Comparison of ENCODE assay signal across 11 cellular contexts in genomic region chr2:23541453-23542334, GRCh38.
DNase-seq lines count a peak whose midpoint lies in the region; ATAC-seq and TF ChIP-seq lines count a peak whose summit lies in the region.
"Had no signal": no experiment of that assay in that cellular context is flagged by ENCODE, and none has a peak within 500 bp of the region (broad histone marks: within the 10 kb centered on the region; RNA-seq: fewer than 3 reads in every experiment).

No MANE protein-coding gene starts in this region.

- DNase-seq in NCI-H510A treated with DMSO at 0.1 percent for 48 hours (lab: John Stamatoyannopoulos, UW) = peak; percentile 58
- no peak for DNase-seq in NCI-H510A (lab: John Stamatoyannopoulos, UW)
- peak; percentile 61 for DNase-seq in SK-N-DZ (ENCODE audit: low spot score)
- peak; percentile 11 for DNase-seq in kidney tubule cell (ENCODE audit: low spot score)
- no peak for DNase-seq in esophagus squamous epithelium (lab: John Stamatoyannopoulos, UW)
- DNase-seq in effector memory CD8-positive, alpha-beta T cell = no peak
- DNase-seq: 8988T; activated CD4-positive, alpha-beta memory T cell treated with anti-CD3 and anti-CD28 coated beads for 36 hours; activated naive CD8-positive, alpha-beta T cell treated with anti-CD3 and anti-CD28 coated beads, Interleukin-2, amount 10 ng/mL, durations not matched to agents 7 days and 5 days had no signal

- intact Hi-C loops in esophagus squamous epithelium (cut with DNase I) = no loop called here

- H3K36me3 Mint-ChIP-seq in effector memory CD8-positive, alpha-beta T cell (ENCODE audit: insufficient read depth) = no peaks in the 10 kb centered on the region
- H3K36me3 Mint-ChIP-seq in activated T-helper 17 cell treated with anti-CD3 and anti-CD28 coated beads, Interleukin-2, amount 50 U/mL, for 72 hours (ENCODE audit: low read depth) = no peaks in the 10 kb centered on the region
- H3K36me3 Mint-ChIP-seq: activated CD4-positive, alpha-beta memory T cell treated with anti-CD3 and anti-CD28 coated beads for 36 hours; activated naive CD8-positive, alpha-beta T cell treated with anti-CD3 and anti-CD28 coated beads, Interleukin-2, amount 10 ng/mL, durations not matched to agents 7 days and 5 days had no signal

- H3K27ac ChIP-seq in esophagus squamous epithelium = peak overlapping the region in 2 of 4 donors; percentile 30 to 39

- H3K4me1 Mint-ChIP-seq in effector memory CD8-positive, alpha-beta T cell (ENCODE audit: low read depth in 2 of 2) = no peaks in the 10 kb centered on the region
- no peaks in the 10 kb centered on the region for H3K4me1 Mint-ChIP-seq in activated T-helper 17 cell treated with anti-CD3 and anti-CD28 coated beads, Interleukin-2, amount 50 U/mL, for 72 hours

- no peak for TF ChIP-seq CTCF in esophagus squamous epithelium (IDR thresholded peaks at IDR 0.05)

- 48 to 65% methylated on average over 7 of the region's 8 CpGs for WGBS in esophagus squamous epithelium, 2 donors

- peaks cover 34 to 43% of the 10 kb centered on the region in 2 donors for H3K27me3 Mint-ChIP-seq in effector memory CD8-positive, alpha-beta T cell
- H3K27me3 Mint-ChIP-seq in activated T-helper 17 cell treated with anti-CD3 and anti-CD28 coated beads, Interleukin-2, amount 50 U/mL, for 72 hours = no peaks in the 10 kb centered on the region
- H3K27me3 Mint-ChIP-seq: activated CD4-positive, alpha-beta memory T cell treated with anti-CD3 and anti-CD28 coated beads for 36 hours; activated naive CD8-positive, alpha-beta T cell treated with anti-CD3 and anti-CD28 coated beads, Interleukin-2, amount 10 ng/mL, durations not matched to agents 7 days and 5 days had no signal

- H3K27ac Mint-ChIP-seq in effector memory CD8-positive, alpha-beta T cell = no peak overlapping the region
- H3K27ac Mint-ChIP-seq in activated T-helper 17 cell treated with anti-CD3 and anti-CD28 coated beads, Interleukin-2, amount 50 U/mL, for 72 hours = no peak overlapping the region
- H3K27ac Mint-ChIP-seq: activated CD4-positive, alpha-beta memory T cell treated with anti-CD3 and anti-CD28 coated beads for 36 hours; activated naive CD8-positive, alpha-beta T cell treated with anti-CD3 and anti-CD28 coated beads, Interleukin-2, amount 10 ng/mL, durations not matched to agents 7 days and 5 days had no signal

- H3K9me3 ChIP-seq in esophagus squamous epithelium = no peaks in the 10 kb centered on the region

- ATAC-seq in GM18909 (IDR thresholded peaks at IDR 0.05; ENCODE audit: poor library complexity, unreplicated experiment) = no peak
- no peak for ATAC-seq in effector memory CD8-positive, alpha-beta T cell (replicated peaks)
- no peak for ATAC-seq in activated T-helper 17 cell treated with anti-CD3 and anti-CD28 coated beads, Interleukin-2, amount 50 U/mL, for 72 hours (replicated peaks)

- peaks cover 14 to 62% (median 23%) of the 10 kb centered on the region in 3 donors for H3K4me1 ChIP-seq in esophagus squamous epithelium

- H3K36me3 ChIP-seq in esophagus squamous epithelium = no peaks in the 10 kb centered on the region

- H3K4me3 Mint-ChIP-seq in effector memory CD8-positive, alpha-beta T cell = no peak overlapping the region
- H3K4me3 Mint-ChIP-seq in activated T-helper 17 cell treated with anti-CD3 and anti-CD28 coated beads, Interleukin-2, amount 50 U/mL, for 72 hours = no peak overlapping the region
- H3K4me3 Mint-ChIP-seq: activated CD4-positive, alpha-beta memory T cell treated with anti-CD3 and anti-CD28 coated beads for 36 hours; activated naive CD8-positive, alpha-beta T cell treated with anti-CD3 and anti-CD28 coated beads, Interleukin-2, amount 10 ng/mL, durations not matched to agents 7 days and 5 days had no signal

- no peak for TF ChIP-seq POLR2A in esophagus squamous epithelium (IDR thresholded peaks at IDR 0.05)

- no peak overlapping the region for H3K4me3 ChIP-seq in esophagus squamous epithelium

- H3K27me3 ChIP-seq in esophagus squamous epithelium = no peaks in the 10 kb centered on the region

- H3K9me3 Mint-ChIP-seq in effector memory CD8-positive, alpha-beta T cell = no peaks in the 10 kb centered on the region
- H3K9me3 Mint-ChIP-seq in activated T-helper 17 cell treated with anti-CD3 and anti-CD28 coated beads, Interleukin-2, amount 50 U/mL, for 72 hours = no peaks in the 10 kb centered on the region
- H3K9me3 Mint-ChIP-seq: activated CD4-positive, alpha-beta memory T cell treated with anti-CD3 and anti-CD28 coated beads for 36 hours; activated naive CD8-positive, alpha-beta T cell treated with anti-CD3 and anti-CD28 coated beads, Interleukin-2, amount 10 ng/mL, durations not matched to agents 7 days and 5 days had no signal

Comparison
In these comparisons a context has a peak if more than half of its experiments do, and no peak if none do; other contexts are left out.
1. DNase-seq: peak in NCI-H510A treated with DMSO at 0.1 percent for 48 hours (single experiment), SK-N-DZ (single experiment) and kidney tubule cell (single experiment); none in NCI-H510A (single experiment), esophagus squamous epithelium (single experiment) and effector memory CD8-positive, alpha-beta T cell (0 of 3).